In the genomic region with DNA sequence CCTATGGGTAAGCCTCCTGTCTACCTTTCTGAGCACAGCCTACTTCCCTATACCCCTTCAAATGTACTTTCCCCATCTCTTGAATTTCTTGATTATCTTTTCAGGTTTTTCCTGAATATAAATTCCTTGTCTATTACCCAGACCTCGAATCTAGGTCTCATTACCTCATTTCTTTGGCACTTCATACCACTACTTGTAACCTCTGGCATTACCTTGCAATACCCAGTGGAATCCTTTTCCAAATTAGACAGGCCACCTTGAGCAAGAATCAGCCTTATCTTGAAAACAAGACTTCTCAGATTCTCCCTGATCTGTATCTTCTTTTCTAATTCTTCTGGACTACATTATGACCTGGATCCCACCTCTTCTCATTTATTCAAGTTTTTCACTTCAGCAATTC, we compare ENCODE assay signal across 21 cellular contexts.
"Had no signal": no experiment of that assay in that cellular context is flagged by ENCODE, and none has a peak within 500 bp of the region (broad histone marks: within the 10 kb centered on the region; RNA-seq: fewer than 3 reads in every experiment).

No MANE protein-coding gene starts in this region.

- H3K27me3 ChIP-seq: adrenal gland, gastrocnemius medialis, right atrium auricular region, spleen had no signal

- H3K9me3 ChIP-seq: adrenal gland, gastrocnemius medialis, lower lobe of right lung, prostate gland, right atrium auricular region, spleen had no signal

- H3K4me3 ChIP-seq: adrenal gland, gastrocnemius medialis, lower lobe of right lung, prostate gland, right atrium auricular region, spleen had no signal

- H3K27ac ChIP-seq: adrenal gland, gastrocnemius medialis, lower lobe of right lung, prostate gland, right atrium auricular region, spleen had no signal

- ATAC-seq: activated T-helper 17 cell treated with anti-CD3 and anti-CD28 coated beads, Interleukin-2, amount 50 U/mL, for 72 hours; esophagus mucosa; gastrocnemius medialis; lower lobe of right lung; naive thymus-derived CD8-positive, alpha-beta T cell; WTC11 had no signal

- DNase-seq: activated CD8-positive, alpha-beta memory T cell treated with anti-CD3 and anti-CD28 coated beads for 24 hours; activated CD8-positive, alpha-beta memory T cell treated with anti-CD3 and anti-CD28 coated beads, Interleukin-2, amount 50 U/mL, for 4 hours; activated T-cell treated with anti-CD3 and anti-CD28 coated beads, Interleukin-2, amount 50 U/mL, for 24 hours; adrenal gland; cerebellar nuclear complex; gastrocnemius medialis; head of caudate nucleus; hypothalamus; lower lobe of right lung; naive thymus-derived CD8-positive, alpha-beta T cell; spleen; stimulated activated CD4-positive, alpha-beta T cell treated with anti-CD3 and anti-CD28 coated beads, Interleukin-4, amount 100 ng/mL, for 24 hours; stimulated activated naive CD4-positive, alpha-beta T cell treated with Interleukin-2 at 50 U/mL for 16 hours; T1000 had no signal

- H3K36me3 ChIP-seq: adrenal gland, gastrocnemius medialis, lower lobe of right lung, prostate gland, right atrium auricular region, spleen had no signal

- H3K4me1 ChIP-seq: gastrocnemius medialis, lower lobe of right lung, prostate gland, right atrium auricular region, spleen had no signal

- FAIRE-seq: endometrium, islet of Langerhans had no signal
